In the genomic region with DNA sequence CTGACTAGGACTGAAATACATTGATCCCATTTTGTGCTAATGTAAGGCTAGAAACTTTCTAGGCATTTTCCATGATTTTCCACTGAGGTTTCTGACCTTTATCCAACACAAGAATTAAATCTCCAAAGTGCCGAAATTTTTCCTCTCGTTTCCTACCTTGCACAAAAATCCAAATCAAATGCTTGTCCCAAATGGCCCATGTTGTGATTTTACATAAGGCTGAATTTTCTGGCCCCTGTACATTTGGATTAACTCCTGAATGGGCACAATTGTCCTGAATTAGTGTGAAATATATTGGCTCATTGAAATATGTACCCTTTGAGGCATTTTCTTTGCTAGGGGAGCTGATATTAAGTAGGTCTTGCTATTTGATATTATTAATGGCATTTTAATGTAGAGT, we compare ENCODE assay signal across 34 cellular contexts.
"Had no signal": no experiment of that assay in that cellular context is flagged by ENCODE, and none has a peak within 500 bp of the region (broad histone marks: within the 10 kb centered on the region; RNA-seq: fewer than 3 reads in every experiment).

No MANE protein-coding gene starts in this region.

- DNase-seq: Karpas-422, Kasumi-1, MG63, MM.1S, MV-4-11, NCI-H1048, NCI-H1092, NCI-H1092 treated with DMSO at 0.1 percent for 48 hours, NCI-H1105, NCI-H1105 treated with DMSO at 0.1 percent for 48 hours, NCI-H1417, NCI-H1417 treated with DMSO at 0.1 percent for 48 hours, NCI-H1436, NCI-H1436 treated with DMSO at 0.1 percent for 48 hours, NCI-H146, NCI-H1694, NCI-H1694 treated with DMSO at 0.1 percent for 48 hours, NCI-H187 treated with DMSO at 0.1 percent for 48 hours, NCI-H1930, NCI-H2029, NCI-H2029 treated with DMSO at 0.1 percent for 48 hours, NCI-H2081, NCI-H2081 treated with DMSO at 0.1 percent for 48 hours, NCI-H2107, NCI-H2171, NCI-H2171 treated with DMSO at 0.1 percent for 48 hours, NCI-H2227 treated with DMSO at 0.1 percent for 48 hours, NCI-H226, NCI-H345, NCI-H446, NCI-H446 treated with DMSO at 0.1 percent for 48 hours, NCI-H510A, NCI-H510A treated with DMSO at 0.1 percent for 48 hours, NCI-H524 had no signal
